ENCODE assay signal across 8 cellular contexts in the genomic region with DNA sequence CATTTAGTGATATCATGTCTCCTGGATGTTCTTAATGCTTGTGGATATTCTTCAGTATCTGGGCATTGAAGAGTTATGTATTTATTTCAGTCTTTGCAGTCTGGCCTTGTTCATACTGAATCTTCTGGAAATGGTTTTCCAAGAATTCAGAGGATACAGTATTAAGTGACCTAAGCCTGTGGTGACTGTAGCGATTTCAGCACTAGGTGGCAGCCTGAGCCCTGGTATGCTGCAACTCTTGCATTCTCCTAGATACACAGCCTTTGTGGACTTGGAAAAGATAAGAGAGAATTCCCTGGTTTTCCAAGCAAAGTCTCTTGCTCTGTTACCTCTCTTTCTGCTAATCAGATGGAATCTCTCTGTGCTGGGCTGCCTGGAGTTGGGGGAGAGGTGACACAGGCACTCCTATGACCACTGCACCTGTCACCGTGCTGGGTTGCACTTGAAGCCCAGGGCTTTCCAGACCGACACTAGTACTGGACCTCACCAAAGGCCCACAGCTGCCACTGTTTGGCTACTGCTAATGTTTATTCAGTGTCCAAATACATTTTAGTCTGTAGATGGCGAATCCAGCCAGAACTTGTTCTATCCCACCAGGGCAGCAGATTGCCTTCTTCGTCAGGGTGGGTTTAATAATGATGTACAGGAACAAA. TPM values are rescaled to one million over a fixed set of nuclear protein-coding genes. Genes with fewer than 3 reads are reported as not detected.
A peak's percentile ranks its signal among the peaks of the same experiment; 100 is the strongest.
DNase-seq lines count a peak whose midpoint lies in the region; ATAC-seq, FAIRE-seq and TF ChIP-seq lines count a peak whose summit lies in the region.

No MANE protein-coding gene starts in this region.

- no peaks in the 10 kb centered on the region for H4K20me1 ChIP-seq in DND-41 (ENCODE audit: insufficient read depth, low read length)
- no peaks in the 10 kb centered on the region for H4K20me1 ChIP-seq in GM12878 (ENCODE audit: control insufficient read depth, insufficient read depth)

- ATAC-seq in DND-41 (ENCODE audit: insufficient read depth, low read depth) (0 out of 3 replicates have a peak, but pooled peaks have one; percentile 52), GM12878 (peak; percentile 59; the same call in 2 of the 3 replicates)

- TF ChIP-seq EP300 in GM12878 (IDR thresholded peaks at IDR 0.05; ENCODE audit: borderline replicate concordance in 1 of 2, control insufficient read depth in 1 of 2, low read depth in 2 of 2, low read length in 2 of 2): no peak

- H3K4me2 ChIP-seq in DND-41 (ENCODE audit: insufficient read depth, low read length) (no peak overlapping the region), GM12878 (ENCODE audit: control insufficient read depth, insufficient read depth) (no peak overlapping the region)

- H2AFZ ChIP-seq in DND-41 (ENCODE audit: low read depth, low read length) (no peak overlapping the region), GM12878 (ENCODE audit: control insufficient read depth, low read depth, low read length) (no peak overlapping the region)

- POLR2A ChIA-PET in GM12878 (lab: Charles Lee): no interaction called here

- intact Hi-C loops in GM12878 (cut with micrococcal nuclease; ENCODE audit: unreplicated experiment) (loop anchor here (1.0 kb wide), 1 partner anchor 298 kb away; no protein-coding TSS in a partner anchor), posterior vena cava (cut with DNase I) (no loop called here)

- in situ Hi-C loops in GM12878 (cut with MboI): loop anchor here (10.0 kb wide), 1 partner anchor 298 kb away; no protein-coding TSS in a partner anchor

- RAD21 ChIA-PET in GM12878 (lab: Charles Lee; ENCODE audit: unreplicated experiment): no interaction called here

- H3K4me1 ChIP-seq in DND-41 (ENCODE audit: insufficient read depth, low read length) (peaks cover 16% of the 10 kb centered on the region), GM12878 (ENCODE audit: control insufficient read depth, insufficient read depth, low read length) (no peaks in the 10 kb centered on the region)

- SMC1A ChIA-PET in GM12878 (lab: Charles Lee; ENCODE audit: uncharacterized antibody, unreplicated experiment): interaction anchor here (0.7 to 0.8 kb wide), 2 partner anchors 9 to 298 kb away, joined by 3 to 4 read pairs; no protein-coding TSS in a partner anchor

- H3K9ac ChIP-seq in DND-41 (ENCODE audit: low read depth, low read length) (no peak overlapping the region), GM12878 (ENCODE audit: control insufficient read depth, insufficient read depth, low read length) (no peak overlapping the region)

- H3K79me2 ChIP-seq in DND-41 (ENCODE audit: insufficient read depth, low read length) (no peaks in the 10 kb centered on the region), GM12878 (ENCODE audit: control insufficient read depth, insufficient read depth, low read length) (no peaks in the 10 kb centered on the region)

- H3K9me3 ChIP-seq in DND-41 (ENCODE audit: insufficient read depth, low read length, severe bottlenecking) (no peaks in the 10 kb centered on the region), GM12878 (replicated peaks; ENCODE audit: control insufficient read depth, insufficient read depth, low read length) (no peaks in the 10 kb centered on the region)

- FAIRE-seq in GM12878 (lab: Jason Lieb, UNC): no peak
- no peak for FAIRE-seq in D721Med (lab: Jason Lieb, UNC)

- 52% methylated on average over 5 of the region's 5 CpGs for WGBS in GM12878 (ENCODE audit: insufficient coverage, insufficient replicate concordance, low lambda C conversion rate, missing lambda C conversion rate)

- H3K27ac ChIP-seq in DND-41 (ENCODE audit: low read length) (no peak overlapping the region), GM12878 (ENCODE audit: control insufficient read depth, insufficient read depth) (no peak overlapping the region)

- TF ChIP-seq RAD21 in GM12878 (IDR thresholded peaks at IDR 0.05; ENCODE audit: insufficient read depth, low read depth, low read length): peak; percentile 55

- no TSS peak for BruUV-seq in GM12878 (replicated peaks; lab: Mats Ljungman, UMichigan)

- TF ChIP-seq CTCF in DND-41 (IDR thresholded peaks at IDR 0.05; ENCODE audit: borderline replicate concordance, extremely low read depth, low read length, poor library complexity, severe bottlenecking) (peak; percentile 57), GM12878 (IDR thresholded peaks at IDR 0.05 in 2 of 3, conservative IDR thresholded peaks at IDR 0.05 in 1 of 3; ENCODE audit: control insufficient read depth in 2 of 3, extremely low read depth in 1 of 3, insufficient read depth in 1 of 3, low read depth in 3 of 3, low read length in 3 of 3) (peak; percentile 34 to 41 (median 35); a peak in 4 of 6 replicates), D721Med (IDR thresholded peaks at IDR 0.05; ENCODE audit: insufficient read depth, missing control alignments) (no peak)

- H3K27me3 ChIP-seq in DND-41 (ENCODE audit: insufficient read depth, low read length, poor library complexity) (no peaks in the 10 kb centered on the region), GM12878 (replicated peaks in 1 of 2; ENCODE audit: control insufficient read depth in 2 of 2, insufficient read depth in 2 of 2, low read length in 1 of 2) (no peaks in the 10 kb centered on the region)

- no peak overlapping the region for H3K4me3 ChIP-seq in DND-41 (ENCODE audit: low read depth in 1 of 2, low read length in 2 of 2)
- H3K4me3 ChIP-seq in GM12878: no peak overlapping the region

- DNase-seq in DND-41: peak; percentile 25
- peak; percentile 39 for DNase-seq in LoVo (ENCODE audit: low spot score)
- DNase-seq in GM12878 (ENCODE audit: low read depth, low spot score): no peak
- DNase-seq in medulla oblongata (ENCODE audit: extremely low spot score): peak; percentile 38
- DNase-seq in DMS79 treated with DMSO at 0.1 percent for 48 hours (lab: John Stamatoyannopoulos, UW): no peak
- no peak for DNase-seq in D721Med (ENCODE audit: insufficient read length, low spot score)
- no peak for DNase-seq in posterior vena cava (ENCODE audit: low spot score)
- no peak for DNase-seq in HuH-7.5 (ENCODE audit: low spot score)

- CTCF ChIA-PET in GM12878 (lab: Yijun Ruan, JAX): interaction anchor here (0.8 to 1.5 kb wide), 5 partner anchors 9 to 298 kb away, joined by 3 to 6 read pairs (median 3); no protein-coding TSS in a partner anchor

- no peak for TF ChIP-seq POLR2A in GM12878 (IDR thresholded peaks at IDR 0.05; ENCODE audit: low read depth, low read length)

- H3K36me3 ChIP-seq in DND-41 (ENCODE audit: insufficient read depth, low read length) (no peaks in the 10 kb centered on the region; the same call in 1 of the 2 replicates), GM12878 (ENCODE audit: control insufficient read depth in 2 of 2, insufficient read depth in 2 of 2, low read length in 1 of 2) (no peaks in the 10 kb centered on the region)

TF ChIP-seq in GM12878, 131 proteins besides CTCF, POLR2A, EP300 and RAD21:
- TF ChIP-seq SMC3 (IDR thresholded peaks at IDR 0.05; ENCODE audit: borderline replicate concordance, low read length) (peak; percentile 24; the same call in 1 of the 2 replicates), ZNF217 (IDR thresholded peaks at IDR 0.05) (no peak), PML (IDR thresholded peaks at IDR 0.05; ENCODE audit: low read length) (no peak)
TF ChIP-seq in GM12878: peak in this region for 1.

RNA-seq across cellular contexts. Expression of a gene that starts 19.3 kb away (rescaled TPM):
- 1.1 and 1.5 TPM in 2 replicates for total RNA-seq in GM12878 (2013; cell fraction: nucleolus; rRNA removed)
- total RNA-seq in GM12878 (2014; rRNA removed) (0.34 and 0.38 TPM in 2 replicates), GM12878 (2014; rRNA removed; fragmentation: Illumina TruSeq; extraction: Trizol) (0.32 and 0.45 TPM in 2 replicates), GM12878 (2021) (0.33 and 0.40 TPM in 2 replicates), posterior vena cava (1 to 10 TPM in 1 of 2 donors, under 1 TPM in 1; 0.67 to 1.4 TPM)
- polyA plus RNA-seq in GM12878 (2011; ENCODE audit: low read depth): 0.25 TPM
- polyA plus RNA-seq in GM12878 (2011; rRNA removed) (0.33 and 0.42 TPM in 2 replicates), GM12878 (2014; fragmentation: Illumina TruSeq; extraction: Trizol) (0.40 TPM in 2 replicates), GM12878 (2014; fragmentation: Nextera tagmentation; extraction: Ambion mirVana) (under 1 TPM in 1 of 2 experiments, not detected in 1; 0.10 TPM), GM12878 (2014; rRNA removed) (0.41 and 0.51 TPM in 2 replicates), GM12878 (2016; fragmentation: Nextera tagmentation; extraction: Ambion mirVana) (under 1 TPM; 0.09 to 0.26 TPM)
- 0.35 and 0.37 TPM in 2 replicates for polyA plus RNA-seq in GM12878 (2011; cell fraction: cytosol; rRNA removed)
- 1.4 and 2.3 TPM in 2 replicates for polyA plus RNA-seq in GM12878 (2011; cell fraction: nucleus; rRNA removed)
- polyA plus RNA-seq in GM12878 (2012): 0.46 and 0.66 TPM in 2 replicates
- 1.2 and 1.3 TPM in 2 replicates for polyA minus RNA-seq in GM12878 (2011; rRNA and poly(A)+ RNA removed)
- not detected in 2 replicates for polyA minus RNA-seq in GM12878 (2011; cell fraction: cytosol; rRNA and poly(A)+ RNA removed)
- 2.1 and 2.3 TPM in 2 replicates for polyA minus RNA-seq in GM12878 (2011; cell fraction: nucleus; rRNA and poly(A)+ RNA removed)

RNA-seq across cellular contexts. Expression of a gene that starts 35.2 kb away (rescaled TPM):
- total RNA-seq in GM12878 (2013; cell fraction: nucleolus; rRNA removed): 26.0 and 28.6 TPM in 2 replicates
- total RNA-seq in GM12878 (2014; rRNA removed) (5.5 and 7.2 TPM in 2 replicates), GM12878 (2014; rRNA removed; fragmentation: Illumina TruSeq; extraction: Trizol) (4.6 and 5.4 TPM in 2 replicates), GM12878 (2021) (6.6 and 6.7 TPM in 2 replicates), posterior vena cava (10 to 100 TPM in 1 of 2 donors, 1 to 10 TPM in 1; 9.4 to 15.0 TPM)
- polyA plus RNA-seq in GM12878 (2011; ENCODE audit: low read depth): 8.5 TPM
- polyA plus RNA-seq in GM12878 (2011; rRNA removed) (8.3 and 10.3 TPM in 2 replicates), GM12878 (2014; fragmentation: Illumina TruSeq; extraction: Trizol) (5.8 and 6.6 TPM in 2 replicates), GM12878 (2014; fragmentation: Nextera tagmentation; extraction: Ambion mirVana) (1 to 10 TPM; 2.7 to 3.7 TPM), GM12878 (2014; rRNA removed) (5.4 and 6.6 TPM in 2 replicates), GM12878 (2016; fragmentation: Nextera tagmentation; extraction: Ambion mirVana) (1 to 10 TPM; 7.4 to 8.9 TPM)
- polyA plus RNA-seq in GM12878 (2011; cell fraction: cytosol; rRNA removed): 6.1 and 8.1 TPM in 2 replicates
- 17.9 and 18.1 TPM in 2 replicates for polyA plus RNA-seq in GM12878 (2011; cell fraction: nucleus; rRNA removed)
- 7.0 TPM in 2 replicates for polyA plus RNA-seq in GM12878 (2012)
- 6.3 and 10.4 TPM in 2 replicates for polyA minus RNA-seq in GM12878 (2011; rRNA and poly(A)+ RNA removed)
- 1.7 and 2.3 TPM in 2 replicates for polyA minus RNA-seq in GM12878 (2011; cell fraction: cytosol; rRNA and poly(A)+ RNA removed)
- polyA minus RNA-seq in GM12878 (2011; cell fraction: nucleus; rRNA and poly(A)+ RNA removed): 16.1 and 17.6 TPM in 2 replicates

Comparison
In these comparisons a context has a peak if more than half of its experiments do, and no peak if none do; other contexts are left out.
1. DNase-seq: peak in DND-41 (single experiment), LoVo (single experiment) and medulla oblongata (single experiment); none in GM12878 (single experiment), DMS79 treated with DMSO at 0.1 percent for 48 hours (single experiment), D721Med (single experiment), posterior vena cava (single experiment) and HuH-7.5 (single experiment).